ENCODE assay signal across 22 cellular contexts in the genomic region with DNA sequence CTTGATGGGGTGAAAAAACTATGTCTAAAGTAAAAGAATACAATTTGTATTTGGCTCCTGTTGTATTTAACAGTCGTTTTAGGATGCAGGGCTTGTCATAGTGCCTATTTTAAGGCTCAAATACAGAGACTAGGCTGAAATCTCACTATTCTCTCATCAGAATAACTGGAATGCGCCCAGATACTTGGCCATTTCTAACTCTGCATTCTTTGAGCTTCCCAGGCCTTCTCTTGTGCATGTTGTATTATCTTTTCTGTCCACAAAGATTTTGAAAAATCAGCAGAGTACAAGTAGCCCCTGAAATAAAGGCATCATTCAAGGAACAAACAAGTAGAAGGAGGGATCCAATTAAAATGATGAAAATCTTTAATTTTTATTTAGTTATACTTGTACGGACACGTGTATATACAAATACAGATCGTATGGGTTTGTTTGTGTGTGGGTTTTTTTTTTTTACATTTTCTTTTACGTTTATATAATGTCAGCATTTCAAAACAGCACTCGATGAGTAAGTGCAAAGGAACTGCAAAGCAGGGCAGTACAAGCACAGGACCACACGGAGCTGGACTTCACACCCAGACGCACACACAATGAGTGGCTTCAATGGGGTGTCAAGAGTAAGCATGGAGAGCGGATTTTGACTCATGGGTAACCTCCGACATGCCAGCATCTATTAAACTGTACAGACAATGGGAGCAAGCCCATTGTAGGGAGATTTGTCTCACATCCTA.
A peak's percentile ranks its signal among the peaks of the same experiment; 100 is the strongest.
DNase-seq lines count a peak whose midpoint lies in the region; ATAC-seq, FAIRE-seq and TF ChIP-seq lines count a peak whose summit lies in the region.
"Had no signal": no experiment of that assay in that cellular context is flagged by ENCODE, and none has a peak within 500 bp of the region (broad histone marks: within the 10 kb centered on the region; RNA-seq: fewer than 3 reads in every experiment).

No MANE protein-coding gene starts in this region.

- in situ Hi-C loops in astrocyte of the spinal cord (cut with HindIII; ENCODE audit: low sequenced_read_pairs) = no loop called here

- DNase-seq in H4 (ENCODE audit: low spot score) = peak; percentile 17
- peak; percentile 65 for DNase-seq in astrocyte of the spinal cord (ENCODE audit: low read depth, low spot score)
- DNase-seq in glomerular visceral epithelial cell (ENCODE audit: extremely low spot score) = peak; percentile 63
- no peak for DNase-seq in urothelium cell line (ENCODE audit: low spot score)
- no peak for DNase-seq in HuH-7 (ENCODE audit: low spot score)
- no peak for DNase-seq in stimulated activated CD4-positive, alpha-beta T cell treated with anti-CD3 and anti-CD28 coated beads, Interleukin-2, amount 100 ng/mL, for 24 hours
- DNase-seq: activated CD4-positive, alpha-beta T cell treated with anti-CD3 and anti-CD28 coated beads, Interleukin-2, amount 50 U/mL, for 48 hours; activated naive CD4-positive, alpha-beta T cell treated with anti-CD3 and anti-CD28 coated beads for 36 hours; colonic mucosa; GOT3; mucosa of descending colon; NCI-H1436; NCI-H2171; SHP77 treated with DMSO at 0.1 percent for 48 hours; T-helper 1 cell had no signal

- no peak overlapping the region for H3K4me3 ChIP-seq in astrocyte of the spinal cord (ENCODE audit: low read depth, low read length)
- H3K4me3 ChIP-seq: ascending aorta, colonic mucosa, gastroesophageal sphincter, mucosa of descending colon had no signal

- ATAC-seq in HG03025 (IDR thresholded peaks at IDR 0.05; ENCODE audit: low FRiP score, unreplicated experiment) = no peak
- ATAC-seq: gastroesophageal sphincter; HepG2; left lobe of liver; mucosa of descending colon; stimulated activated memory B cell treated with anti-CD40 and anti-IgM and Interleukin-4, amounts not matched to agents 10 μg/mL and 1 μg/mL and 100 μg/mL, for 72 hours; WTC11 had no signal

- FAIRE-seq in urothelium cell line (lab: Jason Lieb, UNC) = peak; percentile 35
- FAIRE-seq: HepG2 had no signal

- no peak for TF ChIP-seq CTCF in astrocyte of the spinal cord (IDR thresholded peaks at IDR 0.05; ENCODE audit: low read depth, low read length)

Comparison
In these comparisons a context has a peak if more than half of its experiments do, and no peak if none do; other contexts are left out.
1. DNase-seq: peak in H4 (single experiment), astrocyte of the spinal cord (single experiment) and glomerular visceral epithelial cell (single experiment); none in urothelium cell line (single experiment), HuH-7 (single experiment) and stimulated activated CD4-positive, alpha-beta T cell treated with anti-CD3 and anti-CD28 coated beads, Interleukin-2, amount 100 ng/mL, for 24 hours (0 of 2).